In genomic region chr7:109939207-109939606, GRCh38 we compare ENCODE assay signal across 26 cellular contexts.
"Had no signal": no experiment of that assay in that cellular context is flagged by ENCODE, and none has a peak within 500 bp of the region (broad histone marks: within the 10 kb centered on the region; RNA-seq: fewer than 3 reads in every experiment).

No MANE protein-coding gene starts in this region.

- H3K36me3 ChIP-seq: heart right ventricle, ovary, sigmoid colon, stomach, tibial artery had no signal

- DNase-seq: cerebellar nuclear complex; cortex of kidney; effector memory CD8-positive, alpha-beta T cell; erythroblast; heart right ventricle; hippocampal formation; immature natural killer cell; islet precursor cell; kidney glomerular epithelial cell; natural killer cell; occipital lobe; ovary; posterior cingulate gyrus; psoas muscle; right cardiac atrium; sigmoid colon; stimulated activated CD4-positive, alpha-beta T cell treated with anti-CD3 and anti-CD28 coated beads, Interleukin-2, amount 100 ng/mL, for 24 hours; stimulated activated CD4-positive, alpha-beta T cell treated with anti-CD3 and anti-CD28 coated beads, Interleukin-4, amount 100 ng/mL, for 24 hours; stimulated activated naive CD4-positive, alpha-beta T cell treated with Interleukin-2 at 50 U/mL for 16 hours; stomach; testis; tibial artery had no signal

- H3K27ac ChIP-seq: heart right ventricle, ovary, psoas muscle, sigmoid colon, stomach, testis, tibial artery had no signal

- H3K27me3 ChIP-seq: heart right ventricle, ovary, sigmoid colon, stomach, testis, tibial artery had no signal

- H3K36me3 Mint-ChIP-seq: immature natural killer cell; memory B cell; natural killer cell; stimulated activated effector memory CD8-positive, alpha-beta T cell treated with anti-CD3 and anti-CD28 coated beads, Interleukin-12 subunit alpha, Interleukin-12 subunit beta, amount 100 ng/mL, for 72 hours; type B pancreatic cell had no signal

- H3K27me3 Mint-ChIP-seq: effector memory CD8-positive, alpha-beta T cell; memory B cell; type B pancreatic cell had no signal

- H3K27ac Mint-ChIP-seq: effector memory CD8-positive, alpha-beta T cell; immature natural killer cell; memory B cell; natural killer cell; stimulated activated effector memory CD8-positive, alpha-beta T cell treated with anti-CD3 and anti-CD28 coated beads, Interleukin-12 subunit alpha, Interleukin-12 subunit beta, amount 100 ng/mL, for 72 hours; type B pancreatic cell had no signal

- ATAC-seq: effector memory CD8-positive, alpha-beta T cell; heart right ventricle; natural killer cell; psoas muscle; right cardiac atrium; stimulated activated effector memory CD8-positive, alpha-beta T cell treated with anti-CD3 and anti-CD28 coated beads, Interleukin-12 subunit alpha, Interleukin-12 subunit beta, amount 100 ng/mL, for 72 hours had no signal

- H3K4me1 Mint-ChIP-seq: immature natural killer cell; memory B cell; natural killer cell; stimulated activated effector memory CD8-positive, alpha-beta T cell treated with anti-CD3 and anti-CD28 coated beads, Interleukin-12 subunit alpha, Interleukin-12 subunit beta, amount 100 ng/mL, for 72 hours had no signal

- H3K4me3 Mint-ChIP-seq: effector memory CD8-positive, alpha-beta T cell; immature natural killer cell; memory B cell; natural killer cell; stimulated activated effector memory CD8-positive, alpha-beta T cell treated with anti-CD3 and anti-CD28 coated beads, Interleukin-12 subunit alpha, Interleukin-12 subunit beta, amount 100 ng/mL, for 72 hours; type B pancreatic cell had no signal

- H3K9me3 ChIP-seq: ovary, psoas muscle, sigmoid colon, testis had no signal

- H3K4me1 ChIP-seq: heart right ventricle, psoas muscle, sigmoid colon, stomach, testis, tibial artery had no signal

- H3K4me3 ChIP-seq: heart right ventricle, lung, ovary, psoas muscle, sigmoid colon, stomach, testis, tibial artery had no signal
